In the genomic region with DNA sequence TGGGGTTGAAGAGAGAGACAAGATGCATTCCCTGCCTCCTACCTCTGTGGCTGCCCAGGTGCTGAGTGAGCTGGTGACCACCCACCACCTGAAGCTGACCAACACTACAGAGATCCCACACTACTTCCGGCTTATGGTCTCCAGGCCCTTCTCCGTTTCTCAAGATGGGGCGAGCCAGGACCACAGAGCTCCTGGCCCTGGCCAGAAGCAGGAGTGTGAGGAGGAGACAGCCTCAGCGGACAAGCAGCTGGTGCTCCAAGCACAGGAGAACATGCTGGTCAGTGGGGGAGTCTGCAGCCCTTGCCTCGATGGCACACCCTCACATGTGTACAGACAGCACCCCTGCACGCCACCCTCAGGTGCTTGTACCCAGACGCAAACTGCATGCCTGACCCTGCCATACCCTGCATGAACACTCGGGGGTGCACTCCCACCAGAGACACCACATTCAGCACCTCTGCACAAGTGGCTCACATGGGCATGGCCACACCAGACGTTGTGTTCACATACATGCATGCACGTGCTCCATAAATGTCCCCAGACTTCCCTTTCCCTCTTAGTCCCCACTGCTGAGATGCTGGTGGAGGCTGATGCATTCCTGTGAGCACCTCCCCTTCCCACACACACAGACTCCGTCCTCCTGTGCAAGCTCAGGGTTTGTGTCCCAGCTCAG, we compare ENCODE assay signal across 9 cellular contexts. TPM values are rescaled to one million over a fixed set of nuclear protein-coding genes. Genes with fewer than 3 reads are reported as not detected.
A peak's percentile ranks its signal among the peaks of the same experiment; 100 is the strongest.
DNase-seq lines count a peak whose midpoint lies in the region; ATAC-seq and TF ChIP-seq lines count a peak whose summit lies in the region.
"Had no signal": no experiment of that assay in that cellular context is flagged by ENCODE, and none has a peak within 500 bp of the region (broad histone marks: within the 10 kb centered on the region; RNA-seq: fewer than 3 reads in every experiment).

No MANE protein-coding gene starts in this region.

- peaks cover 0 to 19% (median 7%) of the 10 kb centered on the region in 4 donors for H3K4me1 Mint-ChIP-seq in CD4-positive, CD25-positive, alpha-beta regulatory T cell
- peaks cover 3% of the 10 kb centered on the region for H3K4me1 Mint-ChIP-seq in activated naive CD4-positive, alpha-beta T cell treated with anti-CD3 and anti-CD28 coated beads, Interleukin-2, amount 10 ng/mL, durations not matched to agents 7 days and 5 days

- H3K27ac Mint-ChIP-seq in CD4-positive, CD25-positive, alpha-beta regulatory T cell = peak overlapping the region in 2 of 3 donors; percentile 29 to 39
- H3K27ac Mint-ChIP-seq in activated naive CD4-positive, alpha-beta T cell treated with anti-CD3 and anti-CD28 coated beads, Interleukin-2, amount 10 ng/mL, durations not matched to agents 7 days and 5 days = peak overlapping the region; percentile 22
- H3K27ac Mint-ChIP-seq: T-helper 1 cell treated with Interleukin-12 subunit alpha and Interleukin-12 subunit beta and Interleukin-4 antibody, amounts not matched to agents 30 μg/mL and 1 μg/mL, for 36 hours had no signal

- H3K27ac ChIP-seq in CD4-positive, CD25-positive, alpha-beta regulatory T cell (ENCODE audit: insufficient read depth, low read length, poor library complexity, severe bottlenecking) = no peak overlapping the region
- no peak overlapping the region for H3K27ac ChIP-seq in SJSA1
- no peak overlapping the region for H3K27ac ChIP-seq in heart left ventricle
- H3K27ac ChIP-seq in gastrocnemius medialis = no peak overlapping the region

- no peaks in the 10 kb centered on the region for H3K4me1 ChIP-seq in CD4-positive, CD25-positive, alpha-beta regulatory T cell (ENCODE audit: control insufficient read depth, insufficient read depth, low read length, poor library complexity, severe bottlenecking)
- H3K4me1 ChIP-seq in SJSA1 (replicated peaks) (no peaks in the 10 kb centered on the region), heart left ventricle (peaks cover 0 to 12% (median 0%) of the 10 kb centered on the region in 12 donors), gastrocnemius medialis (no peaks in the 10 kb centered on the region)

- H3K9me3 ChIP-seq in CD4-positive, CD25-positive, alpha-beta regulatory T cell (ENCODE audit: control insufficient read depth in 2 of 2, low read length in 2 of 2) = no peaks in the 10 kb centered on the region
- H3K9me3 ChIP-seq in SJSA1 (replicated peaks) (no peaks in the 10 kb centered on the region), heart left ventricle (no peaks in the 10 kb centered on the region), gastrocnemius medialis (no peaks in the 10 kb centered on the region)

- TF ChIP-seq POLR2A in heart left ventricle (IDR thresholded peaks at IDR 0.05) (no peak), gastrocnemius medialis (IDR thresholded peaks at IDR 0.05) (no peak)

- intact Hi-C loops in heart left ventricle (cut with DNase I) = loop anchor here in 7 of 10 donors (5.0 to 10.0 kb wide), 7 partner anchors 113 to 367 kb away; a partner anchor contains a TSS
- intact Hi-C loops in gastrocnemius medialis (cut with DNase I; ENCODE audit: low total_unique reads) = no loop called here

- H3K4me3 ChIP-seq in CD4-positive, CD25-positive, alpha-beta regulatory T cell (ENCODE audit: low read depth, low read length) = no peak overlapping the region
- no peak overlapping the region for H3K4me3 ChIP-seq in SJSA1
- no peak overlapping the region for H3K4me3 ChIP-seq in heart left ventricle
- no peak overlapping the region for H3K4me3 ChIP-seq in gastrocnemius medialis

- peak; percentile 49 to 83 (median 72) for DNase-seq in CD4-positive, CD25-positive, alpha-beta regulatory T cell
- DNase-seq in SJSA1 (ENCODE audit: low read depth in 1 of 2, low spot score in 2 of 2) = peak; percentile 31 to 58
- peak; percentile 86 for DNase-seq in activated naive CD4-positive, alpha-beta T cell treated with anti-CD3 and anti-CD28 coated beads, Interleukin-2, amount 10 ng/mL, durations not matched to agents 7 days and 5 days
- peak in 3 of 5 donors; percentile 61 to 73 (median 69) for DNase-seq in heart left ventricle
- DNase-seq in gastrocnemius medialis = peak; percentile 25 to 55
- no peak for DNase-seq in NCI-H1694 (lab: John Stamatoyannopoulos, UW)

- TF ChIP-seq CTCF in heart left ventricle (IDR thresholded peaks at IDR 0.05) = peak; percentile 47 to 79 (median 60)
- TF ChIP-seq CTCF in gastrocnemius medialis (IDR thresholded peaks at IDR 0.05 in 4 of 5, conservative IDR thresholded peaks at IDR 0.05 in 1 of 5) = peak; percentile 37 to 67 (median 56)

- H3K36me3 ChIP-seq in CD4-positive, CD25-positive, alpha-beta regulatory T cell (ENCODE audit: control insufficient read depth, insufficient read depth, low read length) = peaks cover 24% of the 10 kb centered on the region
- H3K36me3 ChIP-seq in SJSA1 (peaks cover 21% of the 10 kb centered on the region), heart left ventricle (peaks cover 0 to 37% (median 33%) of the 10 kb centered on the region in 9 donors), gastrocnemius medialis (peaks cover 0 to 24% of the 10 kb centered on the region in 2 donors)

- peaks cover 8% of the 10 kb centered on the region for H3K36me3 Mint-ChIP-seq in CD4-positive, CD25-positive, alpha-beta regulatory T cell
- peaks cover 27% of the 10 kb centered on the region for H3K36me3 Mint-ChIP-seq in activated naive CD4-positive, alpha-beta T cell treated with anti-CD3 and anti-CD28 coated beads, Interleukin-2, amount 10 ng/mL, durations not matched to agents 7 days and 5 days

- peak; percentile 83 to 85 for ATAC-seq in CD4-positive, CD25-positive, alpha-beta regulatory T cell (ENCODE audit: low read depth in 2 of 2)
- ATAC-seq in GM19035 (IDR thresholded peaks at IDR 0.05; ENCODE audit: unreplicated experiment) (peak; percentile 76), HG03342 (IDR thresholded peaks at IDR 0.05; ENCODE audit: unreplicated experiment) (peak; percentile 72), heart left ventricle (peak; percentile 62 to 79 (median 72)), gastrocnemius medialis (peak; percentile 48 to 64)

- no peaks in the 10 kb centered on the region for H3K27me3 Mint-ChIP-seq in CD4-positive, CD25-positive, alpha-beta regulatory T cell
- H3K27me3 Mint-ChIP-seq in activated naive CD4-positive, alpha-beta T cell treated with anti-CD3 and anti-CD28 coated beads, Interleukin-2, amount 10 ng/mL, durations not matched to agents 7 days and 5 days = peaks cover 6% of the 10 kb centered on the region

- in situ Hi-C loops in gastrocnemius medialis (cut with MboI; ENCODE audit: low sequenced_read_pairs in 4 of 4) = no loop called here

- H3K4me3 Mint-ChIP-seq in CD4-positive, CD25-positive, alpha-beta regulatory T cell = no peak overlapping the region
- no peak overlapping the region for H3K4me3 Mint-ChIP-seq in activated naive CD4-positive, alpha-beta T cell treated with anti-CD3 and anti-CD28 coated beads, Interleukin-2, amount 10 ng/mL, durations not matched to agents 7 days and 5 days
- H3K4me3 Mint-ChIP-seq: T-helper 1 cell treated with Interleukin-12 subunit alpha and Interleukin-12 subunit beta and Interleukin-4 antibody, amounts not matched to agents 30 μg/mL and 1 μg/mL, for 36 hours had no signal

- no peaks in the 10 kb centered on the region for H3K9me3 Mint-ChIP-seq in CD4-positive, CD25-positive, alpha-beta regulatory T cell
- H3K9me3 Mint-ChIP-seq in activated naive CD4-positive, alpha-beta T cell treated with anti-CD3 and anti-CD28 coated beads, Interleukin-2, amount 10 ng/mL, durations not matched to agents 7 days and 5 days = no peaks in the 10 kb centered on the region
- H3K9me3 Mint-ChIP-seq: T-helper 1 cell treated with Interleukin-12 subunit alpha and Interleukin-12 subunit beta and Interleukin-4 antibody, amounts not matched to agents 30 μg/mL and 1 μg/mL, for 36 hours had no signal

- CTCF ChIA-PET in activated naive CD4-positive, alpha-beta T cell treated with anti-CD3 and anti-CD28 coated beads, Interleukin-2, amount 10 ng/mL, durations not matched to agents 7 days and 5 days (lab: Charles Lee) = interaction anchor here (0.6 to 7.6 kb wide), 19 partner anchors 8 to 379 kb away, joined by 3 to 76 read pairs (median 3); a partner anchor contains a TSS

- WGBS in heart left ventricle, 4 donors = 57 to 65% (median 63%) methylated on average over 6 to 11 of the region's 11 CpGs

- H3K27me3 ChIP-seq in CD4-positive, CD25-positive, alpha-beta regulatory T cell (ENCODE audit: control insufficient read depth, insufficient read depth, low read length) = no peaks in the 10 kb centered on the region
- H3K27me3 ChIP-seq in SJSA1 (replicated peaks) (no peaks in the 10 kb centered on the region), heart left ventricle (no peaks in the 10 kb centered on the region), gastrocnemius medialis (no peaks in the 10 kb centered on the region)

RNA-seq across cellular contexts. Expression of a gene that starts 19.0 kb away (rescaled TPM):
- 80.7 TPM for total RNA-seq in CD4-positive, CD25-positive, alpha-beta regulatory T cell
- polyA plus RNA-seq in CD4-positive, CD25-positive, alpha-beta regulatory T cell = 10 to 100 TPM; 55.6 to 79.3 (median 67.2) TPM
- 10.0 and 16.3 TPM in 2 replicates for total RNA-seq in SJSA1 (2014; rRNA removed; shearing (Covaris generic))
- total RNA-seq in heart left ventricle = 100 to 1,000 TPM in 7 of 9 donors, 10 to 100 TPM in 2; 84.4 to 139 (median 105) TPM
- polyA plus RNA-seq in heart left ventricle = 100 to 1,000 TPM in 1 of 2 donors, 10 to 100 TPM in 1; 62.7 to 136 TPM
- total RNA-seq in gastrocnemius medialis = 10 to 100 TPM; 24.5 to 31.2 (median 29.3) TPM

RNA-seq across cellular contexts. Expression of a gene that starts 20.6 kb away (rescaled TPM):
- total RNA-seq in CD4-positive, CD25-positive, alpha-beta regulatory T cell = 49.9 TPM
- polyA plus RNA-seq in CD4-positive, CD25-positive, alpha-beta regulatory T cell = 100 to 1,000 TPM; 114 to 184 (median 139) TPM
- total RNA-seq in SJSA1 (2014; rRNA removed; shearing (Covaris generic)) = 4.4 and 5.2 TPM in 2 replicates
- 10 to 100 TPM in 3 of 9 donors, 1 to 10 TPM in 6; 5.4 to 47.2 (median 8.2) TPM for total RNA-seq in heart left ventricle
- polyA plus RNA-seq in heart left ventricle = 10 to 100 TPM in 1 of 2 donors, 1 to 10 TPM in 1; 3.7 to 11.7 TPM
- 1 to 10 TPM; 2.1 to 6.6 (median 3.3) TPM for total RNA-seq in gastrocnemius medialis

RNA-seq across cellular contexts. Expression of a gene that starts 47.5 kb away (rescaled TPM):
- 62.3 TPM for total RNA-seq in CD4-positive, CD25-positive, alpha-beta regulatory T cell
- polyA plus RNA-seq in CD4-positive, CD25-positive, alpha-beta regulatory T cell = 10 to 100 TPM; 12.6 to 19.3 (median 16.1) TPM
- 30.1 and 37.3 TPM in 2 replicates for total RNA-seq in SJSA1 (2014; rRNA removed; shearing (Covaris generic))
- total RNA-seq in heart left ventricle (10 to 100 TPM; 21.4 to 38.3 (median 31.7) TPM), gastrocnemius medialis (10 to 100 TPM; 37.9 to 50.0 (median 43.2) TPM)
- 10 to 100 TPM; 10.4 to 32.6 TPM for polyA plus RNA-seq in heart left ventricle
